ENCODE assay signal across 2 cellular contexts in genomic region chr10:124867304-124867703, GRCh38.
TF ChIP-seq lines count a peak whose summit lies in the region.

No MANE protein-coding gene starts in this region.

TF ChIP-seq in GM23338, 12 proteins besides CTCF, POLR2A, EP300 and RAD21 (continued from another document):
- TF ChIP-seq ZNF462 (CRISPR knock-in tag; IDR thresholded peaks at IDR 0.05) (no peak), ZNF114 (CRISPR knock-in tag; IDR thresholded peaks at IDR 0.05) (no peak), CREB1 (CRISPR knock-in tag; IDR thresholded peaks at IDR 0.05; ENCODE audit: low read depth) (no peak), POLR2AphosphoS5 (IDR thresholded peaks at IDR 0.05; ENCODE audit: low read depth) (no peak), JUNB (IDR thresholded peaks at IDR 0.05; ENCODE audit: unreplicated experiment) (no peak), ETS1 (IDR thresholded peaks at IDR 0.05) (no peak), EZH2 (IDR thresholded peaks at IDR 0.05; ENCODE audit: low read depth, unreplicated experiment) (no peak), NANOG (IDR thresholded peaks at IDR 0.05; ENCODE audit: borderline replicate concordance) (no peak)

TF ChIP-seq in WTC11, 78 proteins besides CTCF, POLR2A, EP300 and RAD21 (continued from another document):
- TF ChIP-seq GRHL2 (CRISPR knock-in tag; IDR thresholded peaks at IDR 0.05; ENCODE audit: insufficient replicate concordance, severe bottlenecking): no peak
- no peak for TF ChIP-seq ARID4B (CRISPR knock-in tag; IDR thresholded peaks at IDR 0.05; ENCODE audit: borderline replicate concordance)
- no peak for TF ChIP-seq NFE2L1 (CRISPR knock-in tag; IDR thresholded peaks at IDR 0.05)
- TF ChIP-seq ESRRA (CRISPR knock-in tag; IDR thresholded peaks at IDR 0.05; ENCODE audit: borderline replicate concordance): no peak
- no peak for TF ChIP-seq ATF2 (CRISPR knock-in tag; IDR thresholded peaks at IDR 0.05; ENCODE audit: borderline replicate concordance, low read depth)
- TF ChIP-seq FOXK1 (CRISPR knock-in tag; IDR thresholded peaks at IDR 0.05): no peak
- TF ChIP-seq HMGA2 (CRISPR knock-in tag; IDR thresholded peaks at IDR 0.05): no peak
- no peak for TF ChIP-seq SP1 (CRISPR knock-in tag; conservative IDR thresholded peaks at IDR 0.05)
- TF ChIP-seq ZNF423 (CRISPR knock-in tag; IDR thresholded peaks at IDR 0.05): no peak
- TF ChIP-seq AR (CRISPR knock-in tag; IDR thresholded peaks at IDR 0.05): no peak
- no peak for TF ChIP-seq CREM (CRISPR knock-in tag; IDR thresholded peaks at IDR 0.05)
- no peak for TF ChIP-seq CREB1 (CRISPR knock-in tag; IDR thresholded peaks at IDR 0.05)
TF ChIP-seq in WTC11: peak in this region for 0.
